In the genomic region with DNA sequence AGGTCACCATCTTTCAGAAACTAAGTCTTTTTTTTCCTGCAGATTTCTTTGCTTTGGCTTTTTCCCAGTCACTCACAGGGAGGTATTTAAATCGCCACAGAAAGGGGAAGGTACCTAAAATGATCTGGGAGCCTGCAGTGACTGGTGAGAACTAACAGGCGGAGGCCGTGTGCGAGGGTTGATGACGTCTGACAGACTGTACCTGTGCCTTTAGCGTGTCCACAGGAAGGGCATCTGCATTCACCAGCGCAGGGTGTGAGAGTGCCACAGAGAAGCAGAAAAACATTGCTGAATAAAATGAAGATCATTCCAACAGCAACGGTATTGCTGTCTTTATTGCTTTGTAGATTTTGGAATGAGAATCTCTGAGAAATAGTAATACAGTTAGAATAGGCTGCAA, we compare ENCODE assay signal across 19 cellular contexts. TPM values are rescaled to one million over a fixed set of nuclear protein-coding genes. Genes with fewer than 3 reads are reported as not detected.
DNase-seq lines count a peak whose midpoint lies in the region; ATAC-seq and TF ChIP-seq lines count a peak whose summit lies in the region.
"Had no signal": no experiment of that assay in that cellular context is flagged by ENCODE, and none has a peak within 500 bp of the region (broad histone marks: within the 10 kb centered on the region; RNA-seq: fewer than 3 reads in every experiment).

No MANE protein-coding gene starts in this region.

- H3K4me1 Mint-ChIP-seq in activated T-cell treated with anti-CD3 and anti-CD28 coated beads, Interleukin-2, amount 50 U/mL, for 24 hours (ENCODE audit: low read depth), result peaks cover 81% of the 10 kb centered on the region
- peaks cover 74% of the 10 kb centered on the region for H3K4me1 Mint-ChIP-seq in activated T-cell treated with anti-CD3 and anti-CD28 coated beads, Interleukin-2, amount 50 U/mL, for 4 hours (ENCODE audit: low read depth)
- peaks cover 81% of the 10 kb centered on the region for H3K4me1 Mint-ChIP-seq in CD8-positive, alpha-beta T cell (ENCODE audit: low read depth)
- peaks cover 34 to 88% (median 78%) of the 10 kb centered on the region in 4 donors for H3K4me1 Mint-ChIP-seq in naive thymus-derived CD8-positive, alpha-beta T cell

- no peaks in the 10 kb centered on the region for H3K27me3 ChIP-seq in CD8-positive, alpha-beta T cell (ENCODE audit: insufficient read depth, low read length)
- H3K27me3 ChIP-seq: adrenal gland, breast epithelium, heart left ventricle had no signal

- H3K4me1 ChIP-seq in CD8-positive, alpha-beta T cell (ENCODE audit: insufficient read depth, low read length), result peaks cover 62% of the 10 kb centered on the region

- no peak for TF ChIP-seq CTCF in CD8-positive, alpha-beta T cell (IDR thresholded peaks at IDR 0.05)

- no peaks in the 10 kb centered on the region for H3K9me3 Mint-ChIP-seq in activated T-cell treated with anti-CD3 and anti-CD28 coated beads, Interleukin-2, amount 50 U/mL, for 24 hours
- no peaks in the 10 kb centered on the region for H3K9me3 Mint-ChIP-seq in activated T-cell treated with anti-CD3 and anti-CD28 coated beads, Interleukin-2, amount 50 U/mL, for 4 hours
- no peaks in the 10 kb centered on the region for H3K9me3 Mint-ChIP-seq in CD8-positive, alpha-beta T cell
- H3K9me3 Mint-ChIP-seq in naive thymus-derived CD8-positive, alpha-beta T cell, result peaks cover 0 to 4% (median 0%) of the 10 kb centered on the region in 9 donors

- no peak for ATAC-seq in activated T-cell treated with anti-CD3 and anti-CD28 coated beads, Interleukin-2, amount 50 U/mL, for 4 hours
- peak; percentile 27 for ATAC-seq in CD8-positive, alpha-beta T cell
- ATAC-seq in naive thymus-derived CD8-positive, alpha-beta T cell, result peak; percentile 45 to 58
- ATAC-seq in HG03108 (IDR thresholded peaks at IDR 0.05; ENCODE audit: unreplicated experiment), result no peak

- no peaks in the 10 kb centered on the region for H3K36me3 ChIP-seq in CD8-positive, alpha-beta T cell (ENCODE audit: insufficient read depth, low read length)
- H3K36me3 ChIP-seq: adrenal gland, breast epithelium, thoracic aorta had no signal

- CTCF ChIA-PET in CD8-positive, alpha-beta T cell (lab: Charles Lee), result no interaction called here

- POLR2A ChIA-PET in CD8-positive, alpha-beta T cell (lab: Charles Lee), result no interaction called here
- POLR2A ChIA-PET in naive thymus-derived CD8-positive, alpha-beta T cell (lab: Charles Lee), result no interaction called here

- peaks cover 50% of the 10 kb centered on the region for H3K36me3 Mint-ChIP-seq in activated T-cell treated with anti-CD3 and anti-CD28 coated beads, Interleukin-2, amount 50 U/mL, for 24 hours (ENCODE audit: low read depth)
- H3K36me3 Mint-ChIP-seq in activated T-cell treated with anti-CD3 and anti-CD28 coated beads, Interleukin-2, amount 50 U/mL, for 4 hours (ENCODE audit: insufficient read depth), result peaks cover 10% of the 10 kb centered on the region
- H3K36me3 Mint-ChIP-seq in CD8-positive, alpha-beta T cell, result peaks cover 42% of the 10 kb centered on the region
- peaks cover 0 to 13% (median 0%) of the 10 kb centered on the region in 3 donors for H3K36me3 Mint-ChIP-seq in naive thymus-derived CD8-positive, alpha-beta T cell

- H3K27ac ChIP-seq in CD8-positive, alpha-beta T cell (ENCODE audit: low read depth, low read length), result no peak overlapping the region
- H3K27ac ChIP-seq: adrenal gland, breast epithelium, C4-2B, heart left ventricle, thoracic aorta had no signal

- no peaks in the 10 kb centered on the region for H3K27me3 Mint-ChIP-seq in activated T-cell treated with anti-CD3 and anti-CD28 coated beads, Interleukin-2, amount 50 U/mL, for 24 hours
- no peaks in the 10 kb centered on the region for H3K27me3 Mint-ChIP-seq in activated T-cell treated with anti-CD3 and anti-CD28 coated beads, Interleukin-2, amount 50 U/mL, for 4 hours (ENCODE audit: low read depth)
- H3K27me3 Mint-ChIP-seq in CD8-positive, alpha-beta T cell (ENCODE audit: low read depth), result no peaks in the 10 kb centered on the region
- H3K27me3 Mint-ChIP-seq in naive thymus-derived CD8-positive, alpha-beta T cell, result no peaks in the 10 kb centered on the region

- no peak overlapping the region for H3K4me3 ChIP-seq in CD8-positive, alpha-beta T cell (ENCODE audit: low read depth, low read length)
- H3K4me3 ChIP-seq: adrenal gland, breast epithelium, GM12878, heart left ventricle, thoracic aorta had no signal

- H3K9me3 ChIP-seq in CD8-positive, alpha-beta T cell (ENCODE audit: low read length), result no peaks in the 10 kb centered on the region
- H3K9me3 ChIP-seq: adrenal gland, breast epithelium, heart left ventricle, thoracic aorta had no signal

- peak overlapping the region; percentile 61 for H3K27ac Mint-ChIP-seq in activated T-cell treated with anti-CD3 and anti-CD28 coated beads, Interleukin-2, amount 50 U/mL, for 24 hours
- H3K27ac Mint-ChIP-seq in CD8-positive, alpha-beta T cell, result peak overlapping the region; percentile 20
- H3K27ac Mint-ChIP-seq in naive thymus-derived CD8-positive, alpha-beta T cell, result peak overlapping the region; percentile 53 to 97 (median 82)

- no peak for DNase-seq in activated T-cell treated with anti-CD3 and anti-CD28 coated beads, Interleukin-2, amount 50 U/mL, for 24 hours
- no peak for DNase-seq in activated T-cell treated with anti-CD3 and anti-CD28 coated beads, Interleukin-2, amount 50 U/mL, for 4 hours
- peak in 4 of 7 experiments; percentile 25 to 60 (median 34) for DNase-seq in CD8-positive, alpha-beta T cell
- DNase-seq in activated CD4-positive, alpha-beta T cell treated with anti-CD3 and anti-CD28 coated beads, Interleukin-2, amount 50 U/mL, for 48 hours, result peak; percentile 38 to 51
- peak in 4 of 10 donors; percentile 26 to 65 (median 57) for DNase-seq in naive thymus-derived CD8-positive, alpha-beta T cell
- DNase-seq in NCI-H1930 (lab: John Stamatoyannopoulos, UW) (no peak), kidney glomerular epithelial cell (lab: John Stamatoyannopoulos, UW) (no peak)
- DNase-seq: adrenal gland, dermis blood vessel endothelial cell, heart left ventricle, NCI-H2107, NCI-H510A treated with DMSO at 0.1 percent for 48 hours, RPMI8226, small intestine had no signal

- intact Hi-C loops in CD8-positive, alpha-beta T cell (cut with DNase I, micrococcal nuclease), result no loop called here

- peak overlapping the region; percentile 88 for H3K4me3 Mint-ChIP-seq in activated T-cell treated with anti-CD3 and anti-CD28 coated beads, Interleukin-2, amount 50 U/mL, for 24 hours
- H3K4me3 Mint-ChIP-seq in activated T-cell treated with anti-CD3 and anti-CD28 coated beads, Interleukin-2, amount 50 U/mL, for 4 hours, result no peak overlapping the region
- H3K4me3 Mint-ChIP-seq in CD8-positive, alpha-beta T cell, result peak overlapping the region; percentile 40
- peak overlapping the region in 9 of 10 donors; percentile 4 to 95 (median 45) for H3K4me3 Mint-ChIP-seq in naive thymus-derived CD8-positive, alpha-beta T cell

RNA-seq across cellular contexts. Expression of a gene that starts 5.7 kb away (rescaled TPM):
- total RNA-seq in activated T-cell treated with anti-CD3 and anti-CD28 coated beads, Interleukin-2, amount 50 U/mL, for 4 hours, result 10 to 100 TPM; 38.6 to 46.2 (median 44.6) TPM
- total RNA-seq in CD8-positive, alpha-beta T cell, result 100 to 1,000 TPM; 110 to 121 TPM
- total RNA-seq in naive thymus-derived CD8-positive, alpha-beta T cell, result 10 to 100 TPM; 45.4 to 46.2 TPM
- polyA plus RNA-seq in naive thymus-derived CD8-positive, alpha-beta T cell, result 10 to 100 TPM in 2 of 3 donors, 1 to 10 TPM in 1; 7.9 to 31.1 (median 14.7) TPM

Comparison
In these comparisons a context has a peak if more than half of its experiments do, and no peak if none do; other contexts are left out.
1. DNase-seq: peak in CD8-positive, alpha-beta T cell (4 of 7) and activated CD4-positive, alpha-beta T cell treated with anti-CD3 and anti-CD28 coated beads, Interleukin-2, amount 50 U/mL, for 48 hours (2 of 2); none in activated T-cell treated with anti-CD3 and anti-CD28 coated beads, Interleukin-2, amount 50 U/mL, for 24 hours (single experiment), activated T-cell treated with anti-CD3 and anti-CD28 coated beads, Interleukin-2, amount 50 U/mL, for 4 hours (single experiment), NCI-H1930 (0 of 2) and kidney glomerular epithelial cell (single experiment).
2. H3K27ac Mint-ChIP-seq: peak in every context shown above with its lines; median percentile 82 in naive thymus-derived CD8-positive, alpha-beta T cell; 61 in activated T-cell treated with anti-CD3 and anti-CD28 coated beads, Interleukin-2, amount 50 U/mL, for 24 hours; 20 in CD8-positive, alpha-beta T cell.
3. ATAC-seq: peak in CD8-positive, alpha-beta T cell (single experiment) and naive thymus-derived CD8-positive, alpha-beta T cell (2 of 2); none in activated T-cell treated with anti-CD3 and anti-CD28 coated beads, Interleukin-2, amount 50 U/mL, for 4 hours (0 of 2) and HG03108 (single experiment).